ENCODE assay signal across 12 cellular contexts in genomic region chr14:77545171-77545570, GRCh38. TPM values are rescaled to one million over a fixed set of nuclear protein-coding genes. Genes with fewer than 3 reads are reported as not detected.
"Had no signal": no experiment of that assay in that cellular context is flagged by ENCODE, and none has a peak within 500 bp of the region (broad histone marks: within the 10 kb centered on the region; RNA-seq: fewer than 3 reads in every experiment).

No MANE protein-coding gene starts in this region.

RNA-seq across cellular contexts. Expression of gene ISM2, which starts 46.6 kb away (rescaled TPM):
- total RNA-seq: activated CD4-positive, alpha-beta memory T cell treated with anti-CD3 and anti-CD28 coated beads, Interleukin-2, amount 10 ng/mL, durations not matched to agents 7 days and 5 days; activated CD4-positive, alpha-beta T cell treated with anti-CD3 and anti-CD28 coated beads, Interleukin-2, amount 10 ng/mL, durations not matched to agents 7 days and 5 days; activated CD8-positive, alpha-beta memory T cell treated with anti-CD3 and anti-CD28 coated beads, Interleukin-2, amount 10 ng/mL, durations not matched to agents 7 days and 5 days; activated CD8-positive, alpha-beta T cell treated with anti-CD3 and anti-CD28 coated beads, Interleukin-2, amount 10 ng/mL, durations not matched to agents 7 days and 5 days; activated naive CD4-positive, alpha-beta T cell treated with anti-CD3 and anti-CD28 coated beads for 36 hours; body of pancreas; cardiac septum; T-cell; T-helper 1 cell treated with Interleukin-12 subunit alpha and Interleukin-12 subunit beta and Interleukin-4 antibody, amounts not matched to agents 30 ng/mL and 1 ng/mL, for 36 hours; T-helper 17 cell; T-helper 2 cell treated with Interferon-gamma antibody and Interleukin-4, amounts not matched to agents 100 ng/mL and 5 ng/mL, for 36 hours had no signal
- polyA plus RNA-seq: aorta had no signal
